ENCODE assay signal across 23 cellular contexts in the genomic region with DNA sequence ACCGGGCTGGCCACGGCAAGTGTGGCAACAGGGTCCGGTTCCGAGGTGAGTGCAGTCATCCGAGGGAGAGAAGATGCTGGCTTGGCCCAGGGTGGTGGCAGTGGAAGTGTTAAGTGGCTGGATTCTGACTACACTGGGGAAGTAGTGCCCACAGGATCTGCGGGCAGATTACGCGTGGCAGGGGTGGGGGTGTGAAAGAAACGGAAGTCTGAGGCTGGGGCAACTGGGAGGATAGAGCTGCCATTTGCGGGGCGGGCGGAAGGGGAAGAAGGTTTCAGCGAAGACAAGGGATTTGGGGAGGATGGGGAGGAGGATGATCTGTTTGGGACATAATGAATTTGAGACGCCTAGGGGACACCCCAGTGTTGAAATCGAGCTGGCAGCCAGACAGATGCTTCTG. TPM values are rescaled to one million over a fixed set of nuclear protein-coding genes. Genes with fewer than 3 reads are reported as not detected.
DNase-seq lines count a peak whose midpoint lies in the region; ATAC-seq and TF ChIP-seq lines count a peak whose summit lies in the region.
"Had no signal": no experiment of that assay in that cellular context is flagged by ENCODE, and none has a peak within 500 bp of the region (broad histone marks: within the 10 kb centered on the region; RNA-seq: fewer than 3 reads in every experiment).

No MANE protein-coding gene starts in this region.

- no peak for TF ChIP-seq POLR2A in Peyer's patch (IDR thresholded peaks at IDR 0.05)

- H3K4me1 ChIP-seq in left ventricle myocardium inferior (no peaks in the 10 kb centered on the region), left lung (no peaks in the 10 kb centered on the region), upper lobe of right lung (no peaks in the 10 kb centered on the region), Peyer's patch (no peaks in the 10 kb centered on the region)

- no peak overlapping the region for H3K4me3 ChIP-seq in left ventricle myocardium inferior
- H3K4me3 ChIP-seq in left lung = no peak overlapping the region
- H3K4me3 ChIP-seq in upper lobe of right lung = no peak overlapping the region
- H3K4me3 ChIP-seq in Peyer's patch = no peak overlapping the region
- H3K4me3 ChIP-seq: PC-9 had no signal

- no peak overlapping the region for H3K27ac ChIP-seq in left ventricle myocardium inferior (replicated peaks)
- no peak overlapping the region for H3K27ac ChIP-seq in left lung
- no peak overlapping the region for H3K27ac ChIP-seq in upper lobe of right lung
- H3K27ac ChIP-seq in Peyer's patch = no peak overlapping the region
- H3K27ac ChIP-seq: C4-2B, PC-9, RWPE1 had no signal

- intact Hi-C loops in Right ventricle myocardium superior (cut with DNase I) = no loop called here
- intact Hi-C loops in left ventricle myocardium inferior (cut with micrococcal nuclease) = no loop called here
- intact Hi-C loops in left lung (cut with DNase I) = no loop called here
- intact Hi-C loops in upper lobe of right lung (cut with DNase I) = no loop called here

- DNase-seq in Right ventricle myocardium superior (peak; percentile 40), left ventricle myocardium inferior (no peak), SKM-1 (lab: John Stamatoyannopoulos, UW; ENCODE audit: unreplicated experiment) (peak; percentile 22), left lung (peak; percentile 50 to 80), upper lobe of right lung (peak; percentile 66), kidney glomerular epithelial cell (lab: John Stamatoyannopoulos, UW) (no peak), Peyer's patch (no peak), NCI-H526 (lab: John Stamatoyannopoulos, UW) (no peak)
- DNase-seq: DMS53, GDM1, MM.1S, NCI-H1105, NCI-H146, NCI-H2029, NCI-H2227 treated with DMSO at 0.1 percent for 48 hours, NCI-H510A, NCI-H82, PC-9 had no signal

- H3K27me3 ChIP-seq in left ventricle myocardium inferior (ENCODE audit: low read depth) = no peaks in the 10 kb centered on the region
- H3K27me3 ChIP-seq in left lung = no peaks in the 10 kb centered on the region
- no peaks in the 10 kb centered on the region for H3K27me3 ChIP-seq in upper lobe of right lung
- H3K27me3 ChIP-seq in Peyer's patch = no peaks in the 10 kb centered on the region

- H3K9me3 ChIP-seq in left ventricle myocardium inferior (replicated peaks) = no peaks in the 10 kb centered on the region
- H3K9me3 ChIP-seq in left lung = no peaks in the 10 kb centered on the region
- H3K9me3 ChIP-seq in upper lobe of right lung = no peaks in the 10 kb centered on the region
- H3K9me3 ChIP-seq in Peyer's patch = no peaks in the 10 kb centered on the region

- TF ChIP-seq CTCF in left ventricle myocardium inferior (IDR thresholded peaks at IDR 0.05; ENCODE audit: borderline replicate concordance) (no peak), left lung (IDR thresholded peaks at IDR 0.05) (no peak), upper lobe of right lung (IDR thresholded peaks at IDR 0.05) (no peak), Peyer's patch (IDR thresholded peaks at IDR 0.05) (no peak)

- H3K36me3 ChIP-seq in left ventricle myocardium inferior = no peaks in the 10 kb centered on the region
- H3K36me3 ChIP-seq in left lung = no peaks in the 10 kb centered on the region
- H3K36me3 ChIP-seq in upper lobe of right lung = no peaks in the 10 kb centered on the region
- no peaks in the 10 kb centered on the region for H3K36me3 ChIP-seq in Peyer's patch

- no peak for ATAC-seq in Right ventricle myocardium superior (ENCODE audit: poor library complexity)
- ATAC-seq in left lung = no peak
- peak; percentile 74 for ATAC-seq in upper lobe of right lung
- ATAC-seq: SK-N-SH treated with all-trans-retinoic acid at 6 μM for 48 hours had no signal

RNA-seq across cellular contexts. Expression of a gene that starts 5.3 kb away (rescaled TPM):
- total RNA-seq in Right ventricle myocardium superior = not detected
- total RNA-seq in left ventricle myocardium inferior = not detected
- total RNA-seq in left lung = 1 to 10 TPM; 3.8 to 5.2 TPM
- 4.7 TPM for total RNA-seq in upper lobe of right lung
- not detected for total RNA-seq in Peyer's patch
- total RNA-seq: H1, LHCN-M2, PC-9 had no signal

RNA-seq across cellular contexts. Expression of a gene that starts 40.8 kb away (rescaled TPM):
- total RNA-seq in Right ventricle myocardium superior (0.30 TPM), left ventricle myocardium inferior (0.58 TPM), left lung (under 1 TPM; 0.42 to 0.50 TPM), upper lobe of right lung (1.1 TPM), Peyer's patch (not detected)
- total RNA-seq: LHCN-M2, PC-9 had no signal

Comparison
In these comparisons a context has a peak if more than half of its experiments do, and no peak if none do; other contexts are left out.
1. DNase-seq: peak in Right ventricle myocardium superior (single experiment), SKM-1 (single experiment), left lung (2 of 2) and upper lobe of right lung (single experiment); none in left ventricle myocardium inferior (single experiment), kidney glomerular epithelial cell (single experiment), Peyer's patch (0 of 3) and NCI-H526 (0 of 2).